8 cellular contexts compared by ENCODE assay signal in genomic region chr5:140557965-140558364, GRCh38. TPM values are rescaled to one million over a fixed set of nuclear protein-coding genes. Genes with fewer than 3 reads are reported as not detected.
A peak's percentile ranks its signal among the peaks of the same experiment; 100 is the strongest.
DNase-seq lines count a peak whose midpoint lies in the region; ATAC-seq, FAIRE-seq and TF ChIP-seq lines count a peak whose summit lies in the region.

No MANE protein-coding gene starts in this region.

- H2AFZ ChIP-seq in OCI-LY3 (ENCODE audit: low read depth, low read length) (no peak overlapping the region), H1 (ENCODE audit: low read length) (no peak overlapping the region)

- H3K4me1 Mint-ChIP-seq in CD8-positive, alpha-beta T cell (ENCODE audit: low read depth), result peaks cover 51% of the 10 kb centered on the region

- H3K9ac ChIP-seq in OCI-LY3 (ENCODE audit: low read length), result peak overlapping the region; percentile 89
- peak overlapping the region in 3 of 4 experiments; percentile 60 to 85 (median 69); a peak in 5 of 7 replicates for H3K9ac ChIP-seq in H1 (replicated peaks in 1 of 4; ENCODE audit: extremely low read depth in 1 of 4, low read depth in 3 of 4, low read length in 3 of 4)

- no peak for TF ChIP-seq CTCF in CD8-positive, alpha-beta T cell (IDR thresholded peaks at IDR 0.05)
- TF ChIP-seq CTCF in OCI-LY3 (IDR thresholded peaks at IDR 0.05; ENCODE audit: low read depth, low read length), result no peak
- TF ChIP-seq CTCF in H1 (IDR thresholded peaks at IDR 0.05; ENCODE audit: control extremely low read depth in 1 of 3, insufficient read depth in 1 of 3, low read depth in 1 of 3, low read length in 3 of 3), result no peak
- no peak for TF ChIP-seq CTCF in pancreas (IDR thresholded peaks at IDR 0.05)

- H2BK5ac ChIP-seq in H1 (ENCODE audit: low read depth, low read length), result peak overlapping the region; percentile 91

- H3K4me1 ChIP-seq in CD8-positive, alpha-beta T cell (ENCODE audit: insufficient read depth, low read length), result peaks cover 28% of the 10 kb centered on the region
- H3K4me1 ChIP-seq in OCI-LY3 (ENCODE audit: low read length), result peaks cover 40% of the 10 kb centered on the region
- peaks cover 0 to 6% (median 5%) of the 10 kb centered on the region in 4 experiments; a peak in 4 of 7 replicates for H3K4me1 ChIP-seq in H1 (replicated peaks in 1 of 4; ENCODE audit: control insufficient read depth in 3 of 4, insufficient read depth in 4 of 4, low read length in 3 of 4)
- peaks cover 5 to 19% (median 9%) of the 10 kb centered on the region in 3 donors for H3K4me1 ChIP-seq in pancreas

- no peak overlapping the region for H3K4me3 ChIP-seq in CD8-positive, alpha-beta T cell (ENCODE audit: low read depth, low read length)
- H3K4me3 ChIP-seq in OCI-LY3 (ENCODE audit: low read length), result peak overlapping the region; percentile 92
- H3K4me3 ChIP-seq in H1 (ENCODE audit: extremely low read depth in 1 of 4, insufficient read depth in 2 of 4, low read depth in 3 of 4, low read length in 4 of 4), result peak overlapping the region; percentile 61 to 93 (median 64); a peak in 7 of 8 replicates
- H3K4me3 ChIP-seq in pancreas, result peak overlapping the region in 1 of 4 donors; percentile 80

- H2BK12ac ChIP-seq in H1 (ENCODE audit: low read depth, low read length), result peak overlapping the region; percentile 94

- H4K91ac ChIP-seq in H1 (replicated peaks; ENCODE audit: insufficient read length, low read length), result peak overlapping the region; percentile 87

- peaks cover 44% of the 10 kb centered on the region for H3K79me2 ChIP-seq in OCI-LY3 (ENCODE audit: low read length)
- peaks cover 9 to 37% of the 10 kb centered on the region in 2 experiments; a peak in 3 of 4 replicates for H3K79me2 ChIP-seq in H1 (ENCODE audit: control insufficient read depth in 1 of 2, insufficient read depth in 2 of 2, low read length in 2 of 2)

- no peaks in the 10 kb centered on the region for H3K36me3 ChIP-seq in CD8-positive, alpha-beta T cell (ENCODE audit: insufficient read depth, low read length)
- H3K36me3 ChIP-seq in OCI-LY3 (replicated peaks; ENCODE audit: low read depth, low read length) (peaks cover 9% of the 10 kb centered on the region), H1 (ENCODE audit: control insufficient read depth in 2 of 4, insufficient read depth in 4 of 4, low read length in 3 of 4) (no peaks in the 10 kb centered on the region; a peak in 1 of 8 replicates), pancreas (no peaks in the 10 kb centered on the region)

- DNase-seq in CD8-positive, alpha-beta T cell, result no peak
- DNase-seq in H1 (ENCODE audit: low read depth in 1 of 2, low spot score in 2 of 2) (no peak), pancreas (no peak), HEK293T (ENCODE audit: extremely low spot score) (no peak), CD1c-positive myeloid dendritic cell (ENCODE audit: extremely low spot score) (no peak), DMS53 treated with DMSO at 0.1 percent for 48 hours (lab: John Stamatoyannopoulos, UW; ENCODE audit: unreplicated experiment) (no peak)

- POLR2A ChIA-PET in CD8-positive, alpha-beta T cell (lab: Charles Lee), result interaction anchor here (1.4 to 3.8 kb wide), 2 partner anchors 10 to 90 kb away, joined by 5 to 42 read pairs; partner anchors contain the start of genes EIF4EBP3, IK and NDUFA2
- POLR2A ChIA-PET in H1 (lab: Charles Lee; ENCODE audit: partially characterized antibody) (interaction anchor here (0.9 to 10.8 kb wide), 14 partner anchors 9 to 199 kb away, joined by 3 to 191 read pairs (median 6); partner anchors contain the start of genes ANKHD1, DND1, EIF4EBP3 and HARS1), HEK293T (lab: Yijun Ruan, JAX) (interaction anchor here (0.9 to 3.4 kb wide), 23 partner anchors 8 to 208 kb away, joined by 3 to 33 read pairs (median 6); partner anchors contain the start of genes ANKHD1, EIF4EBP3, HARS1 and HARS2)

- H3K9me3 ChIP-seq in CD8-positive, alpha-beta T cell (ENCODE audit: low read length), result no peaks in the 10 kb centered on the region
- H3K9me3 ChIP-seq in OCI-LY3 (ENCODE audit: insufficient read depth, low read length) (no peaks in the 10 kb centered on the region), H1 (ENCODE audit: insufficient read depth in 2 of 2, low read depth in 1 of 2, low read length in 1 of 2) (no peaks in the 10 kb centered on the region), pancreas (no peaks in the 10 kb centered on the region)

- CTCF ChIA-PET in CD8-positive, alpha-beta T cell (lab: Charles Lee), result interaction anchor here (1.1 to 1.6 kb wide), 2 partner anchors 10 to 77 kb away, joined by 3 to 12 read pairs; partner anchors contain the start of gene EIF4EBP3
- CTCF ChIA-PET in H1 (lab: Charles Lee; ENCODE audit: partially characterized antibody) (interaction anchor here (1.1 to 3.4 kb wide), 3 partner anchors 10 to 154 kb away, joined by 3 to 19 read pairs (median 12); partner anchors contain the start of gene EIF4EBP3), HEK293T (lab: Yijun Ruan, JAX) (interaction anchor here (0.6 to 0.9 kb wide), 3 partner anchors 162 to 311 kb away, joined by 3 to 5 read pairs (median 4); partner anchors contain the start of gene PCDHA11)

- H3K9me3 Mint-ChIP-seq in CD8-positive, alpha-beta T cell, result no peaks in the 10 kb centered on the region

- intact Hi-C loops in CD8-positive, alpha-beta T cell (cut with DNase I, micrococcal nuclease), result loop anchor here in 1 of 2 experiments (1.0 to 10.0 kb wide), 7 partner anchors 11 to 451 kb away; partner anchors contain the start of genes ANKHD1, CYSTM1, EIF4EBP3 and PFDN1
- intact Hi-C loops in pancreas (cut with DNase I), result no loop called here

- peak overlapping the region; percentile 100 for H3K4me2 ChIP-seq in OCI-LY3 (ENCODE audit: low read length)
- H3K4me2 ChIP-seq in H1 (ENCODE audit: insufficient read depth in 1 of 2, low read depth in 2 of 2, low read length in 2 of 2), result peak overlapping the region; percentile 66 to 82

- peak overlapping the region; percentile 65 for H2BK120ac ChIP-seq in H1 (replicated peaks; ENCODE audit: low read depth, low read length)

- no peak overlapping the region for H3K56ac ChIP-seq in H1 (replicated peaks; ENCODE audit: insufficient read length, low read depth, low read length)

- H3K27ac Mint-ChIP-seq in CD8-positive, alpha-beta T cell, result peak overlapping the region; percentile 96

- FAIRE-seq in H1 (lab: Jason Lieb, UNC) (no peak), pancreas (lab: Jason Lieb, UNC) (no peak)

- H3K23ac ChIP-seq in H1 (ENCODE audit: insufficient read length), result no peak overlapping the region

- H3K27ac ChIP-seq in CD8-positive, alpha-beta T cell (ENCODE audit: low read depth, low read length), result no peak overlapping the region
- H3K27ac ChIP-seq in OCI-LY3 (ENCODE audit: low read length) (peak overlapping the region; percentile 64), H1 (ENCODE audit: low read depth, low read length) (peak overlapping the region; percentile 85), pancreas (peak overlapping the region; percentile 70 to 82 (median 74))

- H3K79me1 ChIP-seq in H1 (ENCODE audit: low read depth, low read length), result peaks cover 5% of the 10 kb centered on the region

- no peak for ATAC-seq in CD8-positive, alpha-beta T cell
- ATAC-seq in pancreas (no peak), GM18519 (IDR thresholded peaks at IDR 0.05; ENCODE audit: low FRiP score, unreplicated experiment) (no peak)

- H2AK5ac ChIP-seq in H1 (ENCODE audit: low read depth, low read length), result peak overlapping the region; percentile 98

- H3K27me3 ChIP-seq in CD8-positive, alpha-beta T cell (ENCODE audit: insufficient read depth, low read length), result no peaks in the 10 kb centered on the region
- H3K27me3 ChIP-seq in OCI-LY3 (ENCODE audit: low read depth, low read length) (no peaks in the 10 kb centered on the region), H1 (replicated peaks in 1 of 4; ENCODE audit: control insufficient read depth in 3 of 4, extremely low read depth in 1 of 4, insufficient read depth in 3 of 4, low read length in 3 of 4) (no peaks in the 10 kb centered on the region), pancreas (no peaks in the 10 kb centered on the region)

- peak overlapping the region; percentile 86; the same call in 1 of the 2 replicates for H2BK20ac ChIP-seq in H1 (ENCODE audit: low read length)

- 90% methylated on average over 3 of the region's 3 CpGs; no CpG with 5 or more reads in 1 of the 2 experiments for WGBS in H1 (ENCODE audit: extremely low coverage in 1 of 2, insufficient coverage in 1 of 2, insufficient read length in 1 of 2, insufficient replicate concordance in 2 of 2, low coverage in 1 of 2, low lambda C conversion rate in 2 of 2, missing lambda C conversion rate in 1 of 2), 2 experiments
- WGBS in pancreas, 2 donors, result 74 to 84% methylated on average over 3 of the region's 3 CpGs

- no peak overlapping the region for H3K14ac ChIP-seq in H1 (ENCODE audit: insufficient read length)

- no peak overlapping the region for H4K5ac ChIP-seq in H1 (ENCODE audit: insufficient read length, low read depth, low read length)

- TF ChIP-seq EP300 in H1 (IDR thresholded peaks at IDR 0.05; ENCODE audit: borderline replicate concordance in 1 of 2, low read depth in 2 of 2, low read length in 2 of 2), result no peak

- H2BK15ac ChIP-seq in H1 (ENCODE audit: low read length), result peak overlapping the region; percentile 99

- no peak for TF ChIP-seq POLR2A in H1 (IDR thresholded peaks at IDR 0.05; ENCODE audit: control extremely low read depth in 1 of 2, low read depth in 2 of 2, low read length in 2 of 2)

- TF ChIP-seq RAD21 in H1 (IDR thresholded peaks at IDR 0.05 in 1 of 2, conservative IDR thresholded peaks at IDR 0.05 in 1 of 2; ENCODE audit: low read depth in 2 of 2, low read length in 2 of 2), result no peak

- no peaks in the 10 kb centered on the region for H3K27me3 Mint-ChIP-seq in CD8-positive, alpha-beta T cell (ENCODE audit: low read depth)

- H3K23me2 ChIP-seq in H1 (ENCODE audit: low read depth, low read length), result peaks cover 8% of the 10 kb centered on the region; the same call in 1 of the 2 replicates

- H3K18ac ChIP-seq in H1 (ENCODE audit: extremely low read depth, low read length), result peak overlapping the region; percentile 98

- peak overlapping the region; percentile 98; the same call in 1 of the 2 replicates for H4K8ac ChIP-seq in H1 (ENCODE audit: extremely low read depth, insufficient read depth, low read length)

- peaks cover 30% of the 10 kb centered on the region for H3K36me3 Mint-ChIP-seq in CD8-positive, alpha-beta T cell

- H4K20me1 ChIP-seq in OCI-LY3 (ENCODE audit: insufficient read depth, low read length) (peaks cover 7% of the 10 kb centered on the region; the same call in 1 of the 2 replicates), H1 (replicated peaks in 1 of 2; ENCODE audit: control insufficient read depth in 1 of 2, insufficient read depth in 2 of 2, low read length in 2 of 2) (peaks cover 0 to 5% of the 10 kb centered on the region in 2 experiments)

- H3K4ac ChIP-seq in H1 (replicated peaks; ENCODE audit: insufficient read length, low read depth, low read length), result peak overlapping the region; percentile 89

- peak overlapping the region; percentile 91 for H3K4me3 Mint-ChIP-seq in CD8-positive, alpha-beta T cell

RNA-seq across cellular contexts. Expression of gene SRA1, which starts 0.7 kb away (rescaled TPM):
- total RNA-seq in CD8-positive, alpha-beta T cell, result 10 to 100 TPM; 33.7 to 37.2 TPM
- total RNA-seq in H1 (2021; fragmentation: NEBNext Ultra II Directional; extraction: Animal tissue kit (Norgen Biotek cat#: 25700)), result 34.3 and 39.4 TPM in 2 replicates
- polyA plus RNA-seq in H1 (2011; rRNA removed) (26.0 and 27.4 TPM in 2 replicates), pancreas (10 to 100 TPM; 20.5 to 29.7 TPM)
- polyA plus RNA-seq in H1 (2011; cell fraction: cytosol; rRNA removed), result 27.9 TPM
- polyA plus RNA-seq in H1 (2011; cell fraction: nucleus; rRNA removed), result 30.0 TPM
- 31.2 to 41.2 TPM (median 38.2 TPM) in 4 replicates for polyA plus RNA-seq in H1 (2012, experiment 1 of 2)
- 44.7 TPM for polyA plus RNA-seq in H1 (2012, experiment 2 of 2)
- polyA plus RNA-seq in H1 (2013, experiment 1 of 2), result 27.7 TPM
- 26.5 TPM for polyA plus RNA-seq in H1 (2013, experiment 2 of 2)
- polyA minus RNA-seq in H1 (2011; rRNA and poly(A)+ RNA removed), result 14.1 and 15.8 TPM in 2 replicates
- polyA minus RNA-seq in H1 (2011; cell fraction: cytosol; rRNA and poly(A)+ RNA removed), result 21.0 TPM
- 19.8 TPM for polyA minus RNA-seq in H1 (2011; cell fraction: nucleus; rRNA and poly(A)+ RNA removed)
- 10 to 100 TPM in 4 of 6 donors, 1 to 10 TPM in 2; 7.0 to 14.3 (median 11.2) TPM for total RNA-seq in pancreas

RNA-seq across cellular contexts. Expression of gene APBB3, which starts 6.4 kb away (rescaled TPM):
- 10 to 100 TPM; 51.0 to 51.7 TPM for total RNA-seq in CD8-positive, alpha-beta T cell
- total RNA-seq in H1 (2021; fragmentation: NEBNext Ultra II Directional; extraction: Animal tissue kit (Norgen Biotek cat#: 25700)), result 12.0 and 16.0 TPM in 2 replicates
- 21.9 and 30.0 TPM in 2 replicates for polyA plus RNA-seq in H1 (2011; rRNA removed)
- polyA plus RNA-seq in H1 (2011; cell fraction: cytosol; rRNA removed), result 31.0 TPM
- polyA plus RNA-seq in H1 (2011; cell fraction: nucleus; rRNA removed), result 148 TPM
- polyA plus RNA-seq in H1 (2012, experiment 1 of 2), result 15.9 to 22.5 TPM (median 18.0 TPM) in 4 replicates
- 6.7 TPM for polyA plus RNA-seq in H1 (2012, experiment 2 of 2)
- 9.3 TPM for polyA plus RNA-seq in H1 (2013, experiment 1 of 2)
- 8.3 TPM for polyA plus RNA-seq in H1 (2013, experiment 2 of 2)
- polyA minus RNA-seq in H1 (2011; rRNA and poly(A)+ RNA removed), result 19.3 and 25.5 TPM in 2 replicates
- 7.8 TPM for polyA minus RNA-seq in H1 (2011; cell fraction: cytosol; rRNA and poly(A)+ RNA removed)
- 28.3 TPM for polyA minus RNA-seq in H1 (2011; cell fraction: nucleus; rRNA and poly(A)+ RNA removed)
- total RNA-seq in pancreas, result 10 to 100 TPM in 4 of 6 donors, 1 to 10 TPM in 2; 8.1 to 20.0 (median 12.7) TPM
- polyA plus RNA-seq in pancreas, result 10 to 100 TPM; 48.1 to 51.0 TPM

RNA-seq across cellular contexts. Expression of gene SLC35A4, which starts 6.7 kb away (rescaled TPM):
- 10 to 100 TPM; 14.8 to 19.4 TPM for total RNA-seq in CD8-positive, alpha-beta T cell
- total RNA-seq in H1 (2021; fragmentation: NEBNext Ultra II Directional; extraction: Animal tissue kit (Norgen Biotek cat#: 25700)), result 78.6 and 81.9 TPM in 2 replicates
- polyA plus RNA-seq in H1 (2011; rRNA removed), result 131 and 133 TPM in 2 replicates
- polyA plus RNA-seq in H1 (2011; cell fraction: cytosol; rRNA removed), result 87.3 TPM
- 92.3 TPM for polyA plus RNA-seq in H1 (2011; cell fraction: nucleus; rRNA removed)
- polyA plus RNA-seq in H1 (2012, experiment 1 of 2), result 101 to 122 TPM (median 110 TPM) in 4 replicates
- polyA plus RNA-seq in H1 (2012, experiment 2 of 2), result 170 TPM
- 58.5 TPM for polyA plus RNA-seq in H1 (2013, experiment 1 of 2)
- polyA plus RNA-seq in H1 (2013, experiment 2 of 2), result 57.3 TPM
- polyA minus RNA-seq in H1 (2011; rRNA and poly(A)+ RNA removed), result 139 and 187 TPM in 2 replicates
- 31.1 TPM for polyA minus RNA-seq in H1 (2011; cell fraction: cytosol; rRNA and poly(A)+ RNA removed)
- polyA minus RNA-seq in H1 (2011; cell fraction: nucleus; rRNA and poly(A)+ RNA removed), result 32.7 TPM
- total RNA-seq in pancreas, result 10 to 100 TPM; 17.0 to 36.5 (median 26.4) TPM
- polyA plus RNA-seq in pancreas, result 10 to 100 TPM; 19.5 to 24.9 TPM

RNA-seq across cellular contexts. Expression of gene EIF4EBP3, which starts 10.5 kb away (rescaled TPM):
- total RNA-seq in CD8-positive, alpha-beta T cell, result 10 to 100 TPM; 10.6 to 13.7 TPM
- total RNA-seq in H1 (2021; fragmentation: NEBNext Ultra II Directional; extraction: Animal tissue kit (Norgen Biotek cat#: 25700)), result 8.9 and 11.7 TPM in 2 replicates
- 11.0 and 11.1 TPM in 2 replicates for polyA plus RNA-seq in H1 (2011; rRNA removed)
- 7.6 TPM for polyA plus RNA-seq in H1 (2011; cell fraction: cytosol; rRNA removed)
- polyA plus RNA-seq in H1 (2011; cell fraction: nucleus; rRNA removed), result 7.5 TPM
- 7.5 to 15.4 TPM (median 11.0 TPM) in 4 replicates for polyA plus RNA-seq in H1 (2012, experiment 1 of 2)
- 12.7 TPM for polyA plus RNA-seq in H1 (2012, experiment 2 of 2)
- 13.9 TPM for polyA plus RNA-seq in H1 (2013, experiment 1 of 2)
- 13.9 TPM for polyA plus RNA-seq in H1 (2013, experiment 2 of 2)
- polyA minus RNA-seq in H1 (2011; rRNA and poly(A)+ RNA removed), result 0.59 and 3.4 TPM in 2 replicates
- polyA minus RNA-seq in H1 (2011; cell fraction: cytosol; rRNA and poly(A)+ RNA removed), result 7.2 TPM
- polyA minus RNA-seq in H1 (2011; cell fraction: nucleus; rRNA and poly(A)+ RNA removed), result 3.7 TPM
- total RNA-seq in pancreas, result 10 to 100 TPM in 4 of 6 donors, 1 to 10 TPM in 2; 7.2 to 19.9 (median 12.1) TPM
- 10 to 100 TPM; 52.7 to 55.5 TPM for polyA plus RNA-seq in pancreas
